Comparison of ENCODE assay signal across 14 cellular contexts in genomic region chr6:2831392-2831791, GRCh38.
"Had no signal": no experiment of that assay in that cellular context is flagged by ENCODE, and none has a peak within 500 bp of the region (broad histone marks: within the 10 kb centered on the region; RNA-seq: fewer than 3 reads in every experiment).

No MANE protein-coding gene starts in this region.

- H3K9me3 ChIP-seq: adrenal gland, stomach, thoracic aorta had no signal

- DNase-seq: activated CD4-positive, alpha-beta T cell treated with anti-CD3 and anti-CD28 coated beads, Interleukin-2, amount 50 U/mL, for 1 hour; activated naive CD4-positive, alpha-beta T cell treated with anti-CD3 and anti-CD28 coated beads, Interleukin-2, amount 50 U/mL, for 16 hours; activated T-cell treated with anti-CD3 and anti-CD28 coated beads for 4 hours; adrenal gland; foreskin fibroblast; glutamatergic neuron; kidney glomerular epithelial cell; mesenchymal stem cell; nephron progenitor cell; stomach; T-helper 2 cell had no signal

- H3K4me1 ChIP-seq: adrenal gland had no signal

- H3K27me3 ChIP-seq: adrenal gland, cardiac muscle cell, stomach had no signal

- H3K27ac ChIP-seq: adrenal gland, cardiac muscle cell, stomach, thoracic aorta had no signal

- ATAC-seq: sciatic nerve had no signal

- H3K4me3 ChIP-seq: adrenal gland, cardiac muscle cell, stomach, thoracic aorta had no signal

- H3K36me3 ChIP-seq: cardiac muscle cell had no signal
